In the genomic region with DNA sequence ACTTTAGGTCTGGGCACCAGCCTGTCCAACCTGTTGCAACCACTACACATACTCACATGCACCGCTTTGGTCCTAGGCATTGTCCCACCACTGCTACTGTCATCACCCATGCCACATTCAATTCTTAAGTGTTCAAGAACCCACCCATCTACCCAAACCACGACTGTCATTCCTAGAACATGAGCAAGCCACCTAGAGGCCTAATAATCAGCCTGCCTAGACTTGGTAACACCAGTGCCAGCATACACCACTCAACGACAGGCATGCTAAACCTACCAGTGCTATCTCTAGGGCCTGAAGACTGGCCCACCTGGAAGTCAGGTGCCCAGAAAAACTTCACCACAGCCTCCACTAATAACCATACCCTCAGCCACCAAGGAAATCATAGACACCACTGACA, we compare ENCODE assay signal across 19 cellular contexts.
DNase-seq lines count a peak whose midpoint lies in the region; ATAC-seq, FAIRE-seq and TF ChIP-seq lines count a peak whose summit lies in the region.
"Had no signal": no experiment of that assay in that cellular context is flagged by ENCODE, and none has a peak within 500 bp of the region (broad histone marks: within the 10 kb centered on the region; RNA-seq: fewer than 3 reads in every experiment).

No MANE protein-coding gene starts in this region.

- H3K4me1 ChIP-seq in foreskin keratinocyte (peaks cover under 1% of the 10 kb centered on the region), aorta (ENCODE audit: control insufficient read depth in 1 of 2, insufficient read depth in 2 of 2, low read length in 2 of 2) (no peaks in the 10 kb centered on the region)
- H3K4me1 ChIP-seq: BLaER1, Caco-2 had no signal

- intact Hi-C loops in aorta (cut with DNase I) = no loop called here

- H3K36me3 ChIP-seq in bronchial epithelial cell (ENCODE audit: control insufficient read depth, insufficient read depth, low read length) (no peaks in the 10 kb centered on the region), aorta (ENCODE audit: control insufficient read depth in 1 of 2, insufficient read depth in 2 of 2, low read length in 1 of 2) (no peaks in the 10 kb centered on the region)
- H3K36me3 ChIP-seq: BLaER1 had no signal

- no peak for FAIRE-seq in bronchial epithelial cell (lab: Jason Lieb, UNC)
- FAIRE-seq: GM12878 had no signal

- peak; percentile 2 for DNase-seq in bronchial epithelial cell (ENCODE audit: low read depth)
- DNase-seq in foreskin keratinocyte = peak; percentile 28 to 61
- DNase-seq in aorta = no peak
- no peak for DNase-seq in 8988T
- DNase-seq: Caco-2; CD4-positive, CD25-positive, alpha-beta regulatory T cell; CD8-positive, alpha-beta T cell; DMS 273 treated with DMSO at 0.1 percent for 48 hours; DMS79; EL; GDM1; GOT3; H7; HCEC 1CT had no signal

- peaks cover 5% of the 10 kb centered on the region for H3K9me3 ChIP-seq in aorta (ENCODE audit: control insufficient read depth, low read length)
- H3K9me3 ChIP-seq: Caco-2 had no signal

- TF ChIP-seq CTCF in bronchial epithelial cell (IDR thresholded peaks at IDR 0.05; ENCODE audit: insufficient read depth, low read length, severe bottlenecking) = no peak
- no peak for TF ChIP-seq CTCF in foreskin keratinocyte (conservative IDR thresholded peaks at IDR 0.05)

- ATAC-seq in foreskin keratinocyte (peak; percentile 50), aorta (ENCODE audit: low FRiP score) (peak; percentile 11), HG03520 (IDR thresholded peaks at IDR 0.05; ENCODE audit: unreplicated experiment) (no peak), GM18867 (IDR thresholded peaks at IDR 0.05; ENCODE audit: unreplicated experiment) (no peak)
- ATAC-seq: CD8-positive, alpha-beta T cell; GM12878 had no signal

- no peaks in the 10 kb centered on the region for H3K27me3 ChIP-seq in bronchial epithelial cell (ENCODE audit: control insufficient read depth, insufficient read depth, low read length)
- no peaks in the 10 kb centered on the region for H3K27me3 ChIP-seq in foreskin keratinocyte
- H3K27me3 ChIP-seq in aorta (ENCODE audit: control insufficient read depth in 1 of 2, insufficient read depth in 2 of 2, low read length in 1 of 2) = no peaks in the 10 kb centered on the region
- H3K27me3 ChIP-seq: BLaER1 had no signal

- H3K27ac ChIP-seq in foreskin keratinocyte (no peak overlapping the region), aorta (ENCODE audit: low read depth in 1 of 2, low read length in 2 of 2) (no peak overlapping the region)
- H3K27ac ChIP-seq: BLaER1, C4-2B had no signal

- WGBS in aorta, 2 donors = 78 to 81% methylated on average over 3 of the region's 3 CpGs

- H3K4me3 ChIP-seq in bronchial epithelial cell (ENCODE audit: low read depth, low read length) (no peak overlapping the region), aorta (ENCODE audit: low read length in 2 of 2) (no peak overlapping the region)
- H3K4me3 ChIP-seq: BLaER1, GM12878 had no signal

Comparison
In these comparisons a context has a peak if more than half of its experiments do, and no peak if none do; other contexts are left out.
1. DNase-seq: peak in bronchial epithelial cell (single experiment) and foreskin keratinocyte (2 of 2); none in aorta (0 of 2) and 8988T (single experiment).
2. ATAC-seq: peak in foreskin keratinocyte (single experiment) and aorta (single experiment); none in HG03520 (single experiment) and GM18867 (single experiment).